In the genomic region with DNA sequence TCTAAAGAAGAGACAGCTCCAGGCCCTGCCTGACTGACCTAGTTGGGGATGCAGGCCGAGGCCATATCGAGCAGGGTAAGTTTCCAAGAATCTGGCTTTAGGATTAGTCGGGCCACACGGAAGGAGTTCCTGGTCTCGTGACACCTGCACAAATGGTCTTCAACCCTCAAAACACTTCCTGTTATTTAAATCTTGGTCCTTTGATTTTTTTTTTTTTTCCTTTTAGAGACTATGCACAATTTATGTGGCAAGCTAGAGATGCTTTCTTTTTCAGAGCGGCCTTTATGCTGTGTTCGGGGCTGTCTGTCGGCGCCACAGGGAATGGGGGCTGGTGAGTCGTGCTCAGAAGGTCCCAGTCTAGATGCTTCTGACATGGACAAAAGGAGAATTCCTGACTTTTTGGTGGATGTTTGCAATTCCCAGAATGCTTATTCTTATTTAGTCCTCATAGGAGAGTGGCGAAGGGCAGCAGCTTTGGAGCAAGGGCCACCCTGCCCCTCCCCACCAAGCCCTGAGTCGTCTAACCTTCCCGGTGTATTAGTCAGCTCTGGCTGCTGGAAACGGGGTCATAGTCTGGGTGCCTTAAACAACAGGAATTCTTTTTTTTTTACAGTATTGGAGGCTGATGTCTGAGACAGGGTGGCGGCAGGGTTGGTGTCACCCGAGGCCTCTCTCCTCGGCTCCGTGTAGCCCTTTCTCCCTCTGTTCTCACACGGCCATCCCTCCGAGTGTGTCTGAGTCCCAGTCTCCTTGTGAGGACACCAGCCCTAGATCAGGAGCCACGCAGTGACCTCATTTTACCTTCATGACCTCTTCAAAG, we compare ENCODE assay signal across 8 cellular contexts. TPM values are rescaled to one million over a fixed set of nuclear protein-coding genes. Genes with fewer than 3 reads are reported as not detected.
DNase-seq lines count a peak whose midpoint lies in the region; ATAC-seq and TF ChIP-seq lines count a peak whose summit lies in the region.

No MANE protein-coding gene starts in this region.

- no peaks in the 10 kb centered on the region for H3K27me3 ChIP-seq in AG04450 (ENCODE audit: control insufficient read depth, insufficient read depth, low read length)
- no peaks in the 10 kb centered on the region for H3K27me3 ChIP-seq in mesenchymal stem cell (ENCODE audit: control insufficient read depth in 1 of 2, insufficient read depth in 1 of 2, low read length in 2 of 2)

- POLR2A ChIA-PET in AG04450 (lab: Yijun Ruan, JAX), result no interaction called here

- peak overlapping the region; percentile 92 to 97 for H3K27ac Mint-ChIP-seq in activated naive CD4-positive, alpha-beta T cell treated with anti-CD3 and anti-CD28 coated beads, Interleukin-2, amount 50 U/mL, for 72 hours

- no peak overlapping the region for H2BK15ac ChIP-seq in mesenchymal stem cell (ENCODE audit: low read depth, poor library complexity, severe bottlenecking)

- peak overlapping the region; percentile 62 for H4K91ac ChIP-seq in mesenchymal stem cell (ENCODE audit: low read length)

- peak overlapping the region; percentile 50 for H2AK5ac ChIP-seq in mesenchymal stem cell (ENCODE audit: low read length, severe bottlenecking)

- peak overlapping the region; percentile 9 for H2BK120ac ChIP-seq in mesenchymal stem cell (ENCODE audit: low read depth, low read length)

- whole genome bisulfite sequencing in mesenchymal stem cell, result 62% methylated on average over 18 of the region's 21 CpGs

- CTCF ChIA-PET in AG04450 (lab: Charles Lee), result interaction anchor here (0.7 kb wide), 1 partner anchor 78 kb away, joined by 3 read pairs; no protein-coding TSS in a partner anchor

- no peak overlapping the region for H3K9ac ChIP-seq in mesenchymal stem cell (ENCODE audit: low read length)

- peak overlapping the region in 1 of 2 experiments; percentile 40 for H3K18ac ChIP-seq in mesenchymal stem cell (ENCODE audit: low read depth in 1 of 2, low read length in 2 of 2)

- H3K4me1 ChIP-seq in mesenchymal stem cell (ENCODE audit: control insufficient read depth, insufficient read depth, low read depth, low read length), result peaks cover 55% of the 10 kb centered on the region

- peak overlapping the region; percentile 17 for H3K4me2 ChIP-seq in mesenchymal stem cell (ENCODE audit: low read length, poor library complexity, severe bottlenecking)

- H3K9me3 ChIP-seq in AG04450 (ENCODE audit: control insufficient read depth, insufficient read depth, low read length), result peaks cover 4% of the 10 kb centered on the region
- H3K9me3 ChIP-seq in mesenchymal stem cell (ENCODE audit: control insufficient read depth, low read length), result peaks cover 2% of the 10 kb centered on the region

- H4K8ac ChIP-seq in mesenchymal stem cell (ENCODE audit: low read length), result peak overlapping the region; percentile 57

- H2AFZ ChIP-seq in mesenchymal stem cell (ENCODE audit: low read depth, low read length), result no peak overlapping the region

- ATAC-seq in activated naive CD4-positive, alpha-beta T cell treated with anti-CD3 and anti-CD28 coated beads, Interleukin-2, amount 50 U/mL, for 72 hours, result peak in 1 of 2 donors; percentile 16
- no peak for ATAC-seq in HG03135 (IDR thresholded peaks at IDR 0.05; ENCODE audit: unreplicated experiment)
- no peak for ATAC-seq in GM21515 (IDR thresholded peaks at IDR 0.05; ENCODE audit: unreplicated experiment)

- H2BK5ac ChIP-seq in mesenchymal stem cell (ENCODE audit: low read depth, low read length, poor library complexity, severe bottlenecking), result no peak overlapping the region

- no peak overlapping the region for H3K23ac ChIP-seq in mesenchymal stem cell (ENCODE audit: low read length in 2 of 2)

- no peak for TF ChIP-seq CTCF in AG04450 (IDR thresholded peaks at IDR 0.05; ENCODE audit: low read depth, low read length)

- peak overlapping the region in 1 of 2 experiments; percentile 0 for H2BK12ac ChIP-seq in mesenchymal stem cell (ENCODE audit: low read length in 2 of 2)

- H3K14ac ChIP-seq in mesenchymal stem cell (ENCODE audit: low read length in 2 of 2), result no peak overlapping the region

- DNase-seq in AG04450 (ENCODE audit: low read depth, low spot score), result no peak
- DNase-seq in LHCN-M2 (ENCODE audit: low read depth), result peak; percentile 55
- peak in 1 of 2 donors; percentile 12 for DNase-seq in activated naive CD4-positive, alpha-beta T cell treated with anti-CD3 and anti-CD28 coated beads, Interleukin-2, amount 50 U/mL, for 72 hours (ENCODE audit: low spot score in 2 of 2)
- peak; percentile 67 for DNase-seq in mesenchymal stem cell
- DNase-seq in NCI-H510A treated with DMSO at 0.1 percent for 48 hours (lab: John Stamatoyannopoulos, UW), result no peak
- no peak for DNase-seq in DMS79 treated with DMSO at 0.1 percent for 48 hours (lab: John Stamatoyannopoulos, UW)

- peaks cover 0 to 7% of the 10 kb centered on the region in 2 experiments for H3K36me3 ChIP-seq in mesenchymal stem cell (ENCODE audit: control insufficient read depth in 1 of 2, insufficient read depth in 2 of 2, low read depth in 1 of 2, low read length in 2 of 2)

- H3K4ac ChIP-seq in mesenchymal stem cell (ENCODE audit: low read depth in 1 of 2, low read length in 2 of 2), result peak overlapping the region; percentile 1 to 2

- peaks cover 26% of the 10 kb centered on the region for H3K79me1 ChIP-seq in mesenchymal stem cell (replicated peaks; ENCODE audit: low read length, poor library complexity, severe bottlenecking)

- H3K4me3 ChIP-seq in AG04450 (ENCODE audit: low read depth, low read length) (no peak overlapping the region), mesenchymal stem cell (ENCODE audit: insufficient read depth in 1 of 2, low read depth in 1 of 2, low read length in 2 of 2) (no peak overlapping the region)

- H3K9me3 Mint-ChIP-seq in activated naive CD4-positive, alpha-beta T cell treated with anti-CD3 and anti-CD28 coated beads, Interleukin-2, amount 50 U/mL, for 72 hours, result no peaks in the 10 kb centered on the region

- H3K27ac ChIP-seq in AG04450 (ENCODE audit: low read depth, low read length) (peak overlapping the region; percentile 11), mesenchymal stem cell (ENCODE audit: low read length, poor library complexity, severe bottlenecking) (no peak overlapping the region)

- H3K36me3 Mint-ChIP-seq in activated naive CD4-positive, alpha-beta T cell treated with anti-CD3 and anti-CD28 coated beads, Interleukin-2, amount 50 U/mL, for 72 hours, result peaks cover 3 to 42% of the 10 kb centered on the region in 2 donors

RNA-seq across cellular contexts. Expression of gene HPCAL1, which starts 27.4 kb away (rescaled TPM):
- polyA plus RNA-seq in AG04450 (2011; rRNA removed), result 14.4 and 19.7 TPM in 2 replicates
- 8.5 and 13.4 TPM in 2 replicates for polyA minus RNA-seq in AG04450 (2011; rRNA and poly(A)+ RNA removed)
- total RNA-seq in LHCN-M2 (2014; rRNA removed), result 241 and 280 TPM in 2 replicates
- polyA plus RNA-seq in LHCN-M2 (2012), result 101 TPM
- total RNA-seq in activated naive CD4-positive, alpha-beta T cell treated with anti-CD3 and anti-CD28 coated beads, Interleukin-2, amount 50 U/mL, for 72 hours, result 10 to 100 TPM; 46.0 to 96.5 TPM
- polyA plus RNA-seq in mesenchymal stem cell (2013, experiment 1 of 2), result 35.6 TPM
- polyA plus RNA-seq in mesenchymal stem cell (2013, experiment 2 of 2), result 36.5 TPM

Comparison
In these comparisons a context has a peak if more than half of its experiments do, and no peak if none do; other contexts are left out.
1. DNase-seq: peak in LHCN-M2 (single experiment) and mesenchymal stem cell (single experiment); none in AG04450 (single experiment), NCI-H510A treated with DMSO at 0.1 percent for 48 hours (single experiment) and DMS79 treated with DMSO at 0.1 percent for 48 hours (single experiment).